In the genomic region with DNA sequence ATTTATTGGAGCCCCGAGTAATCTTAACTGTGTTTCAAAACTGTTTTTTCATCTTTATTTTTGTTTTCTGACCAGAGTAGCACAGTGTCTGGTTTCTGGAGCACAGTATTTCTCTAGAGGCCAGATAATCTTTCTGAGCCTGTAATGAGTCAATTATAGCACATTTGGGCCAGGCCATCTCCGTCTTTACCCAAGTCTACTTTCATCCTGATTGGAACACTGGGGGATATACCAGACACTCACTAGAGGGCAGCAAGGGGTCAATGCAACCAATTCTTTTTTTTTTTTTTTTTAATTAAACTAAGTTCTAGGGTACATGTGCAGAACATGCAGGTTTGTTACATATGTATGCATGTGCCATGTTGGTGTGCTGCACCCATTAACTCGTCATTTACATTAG, we compare ENCODE assay signal across 9 cellular contexts.
DNase-seq lines count a peak whose midpoint lies in the region; ATAC-seq and TF ChIP-seq lines count a peak whose summit lies in the region.
"Had no signal": no experiment of that assay in that cellular context is flagged by ENCODE, and none has a peak within 500 bp of the region (broad histone marks: within the 10 kb centered on the region; RNA-seq: fewer than 3 reads in every experiment).

No MANE protein-coding gene starts in this region.

- no peak for ATAC-seq in stimulated activated naive CD8-positive, alpha-beta T cell treated with anti-CD3 and anti-CD28 coated beads, Interleukin-15, Interleukin-2, amounts not matched to agents 100 U/mL and 50 U/mL, for 24 hours
- no peak for ATAC-seq in GM21447 (IDR thresholded peaks at IDR 0.05; ENCODE audit: unreplicated experiment)

- H3K4me3 ChIP-seq in choroid plexus epithelial cell (ENCODE audit: low read depth, low read length): no peak overlapping the region
- no peak overlapping the region for H3K4me3 ChIP-seq in osteoblast (ENCODE audit: insufficient read depth, low read length)

- no peaks in the 10 kb centered on the region for H3K36me3 ChIP-seq in osteoblast (ENCODE audit: insufficient read depth, low read length)
- H3K36me3 ChIP-seq: neutrophil had no signal

- no peaks in the 10 kb centered on the region for H3K79me2 ChIP-seq in osteoblast (ENCODE audit: insufficient read depth, low read length)

- H3K27ac ChIP-seq in osteoblast (ENCODE audit: low read depth, low read length): no peak overlapping the region
- H3K27ac ChIP-seq: neutrophil had no signal

- no peaks in the 10 kb centered on the region for H3K9me3 ChIP-seq in osteoblast (ENCODE audit: low read depth, low read length)
- H3K9me3 ChIP-seq: neutrophil had no signal

- no peaks in the 10 kb centered on the region for H4K20me1 ChIP-seq in osteoblast (ENCODE audit: insufficient read depth, low read length)

- H3K4me2 ChIP-seq in osteoblast (ENCODE audit: insufficient read depth, low read length): no peak overlapping the region

- TF ChIP-seq CTCF in GM13976 (IDR thresholded peaks at IDR 0.05; ENCODE audit: borderline replicate concordance, control extremely low read depth, extremely low read depth, insufficient read depth, missing control alignments): peak; percentile 34
- peak; percentile 57 for TF ChIP-seq CTCF in choroid plexus epithelial cell (conservative IDR thresholded peaks at IDR 0.05; ENCODE audit: low read depth, low read length)
- TF ChIP-seq CTCF in osteoblast (IDR thresholded peaks at IDR 0.05; ENCODE audit: extremely low read depth, low read depth, low read length): peak; percentile 65

- in situ Hi-C loops in GM13976 (cut with MboI; ENCODE audit: low sequenced_read_pairs, unreplicated experiment): loop anchor here (10.0 kb wide), 1 partner anchor 602 kb away; no protein-coding TSS in a partner anchor

- peak; percentile 17 for DNase-seq in GM13976 (ENCODE audit: low spot score)
- DNase-seq in Kasumi-1 (lab: John Stamatoyannopoulos, UW): peak; percentile 18 to 46
- peak; percentile 75 for DNase-seq in choroid plexus epithelial cell (ENCODE audit: low read depth)
- peak; percentile 42 for DNase-seq in osteoblast (ENCODE audit: insufficient read length, low spot score, missing footprints)
- no peak for DNase-seq in T1000 (lab: John Stamatoyannopoulos, UW)
- no peak for DNase-seq in stimulated activated naive CD8-positive, alpha-beta T cell treated with anti-CD3 and anti-CD28 coated beads, Interleukin-15, Interleukin-2, amounts not matched to agents 100 U/mL and 50 U/mL, for 24 hours
- DNase-seq in GM19240 (ENCODE audit: insufficient read length, low spot score): no peak

- H3K4me1 ChIP-seq in osteoblast (ENCODE audit: insufficient read depth, low read length): peaks cover 14% of the 10 kb centered on the region

- peak overlapping the region; percentile 13 for H2AFZ ChIP-seq in osteoblast (ENCODE audit: low read length)

- no peaks in the 10 kb centered on the region for H3K27me3 ChIP-seq in osteoblast (ENCODE audit: insufficient read depth, low read length)
- H3K27me3 ChIP-seq: neutrophil had no signal

Comparison
In these comparisons a context has a peak if more than half of its experiments do, and no peak if none do; other contexts are left out.
1. DNase-seq: peak in GM13976 (single experiment), Kasumi-1 (2 of 2), choroid plexus epithelial cell (single experiment) and osteoblast (single experiment); none in T1000 (single experiment), stimulated activated naive CD8-positive, alpha-beta T cell treated with anti-CD3 and anti-CD28 coated beads, Interleukin-15, Interleukin-2, amounts not matched to agents 100 U/mL and 50 U/mL, for 24 hours (single experiment) and GM19240 (single experiment).
2. Peak in every context shown above with its lines, with median percentiles within 50 percentile points of each other: CTCF ChIP-seq.